Comparison of ENCODE assay signal across 8 cellular contexts in the genomic region with DNA sequence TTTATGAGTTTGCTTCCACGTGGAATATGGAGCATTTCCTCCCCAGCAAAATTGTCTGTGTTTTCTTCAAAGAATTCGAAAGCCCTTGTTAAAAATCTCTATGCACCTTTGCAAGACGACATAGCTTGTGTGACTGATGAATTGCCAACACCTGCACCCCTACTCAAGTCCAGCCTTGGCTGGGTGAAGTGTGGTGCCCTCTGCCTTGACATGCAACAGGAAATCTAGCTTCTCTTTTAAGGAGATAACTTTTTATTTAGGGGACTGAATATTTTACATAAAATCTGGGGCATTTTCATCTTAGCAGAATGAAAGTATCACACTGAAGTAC. TPM values are rescaled to one million over a fixed set of nuclear protein-coding genes. Genes with fewer than 3 reads are reported as not detected.
DNase-seq lines count a peak whose midpoint lies in the region; ATAC-seq and TF ChIP-seq lines count a peak whose summit lies in the region.

No MANE protein-coding gene starts in this region.

- no peaks in the 10 kb centered on the region for H3K9me3 ChIP-seq in colonic mucosa
- H3K9me3 ChIP-seq in muscle layer of duodenum (ENCODE audit: control insufficient read depth in 1 of 2, low read length in 2 of 2), result no peaks in the 10 kb centered on the region

- H3K9ac ChIP-seq in colonic mucosa (ENCODE audit: low read depth in 2 of 2, low read length in 2 of 2), result peak overlapping the region; percentile 73 to 90

- H3K36me3 ChIP-seq in colonic mucosa (no peaks in the 10 kb centered on the region), muscle layer of duodenum (ENCODE audit: control insufficient read depth in 1 of 2, insufficient read depth in 2 of 2, low read length in 2 of 2) (peaks cover 0 to 11% of the 10 kb centered on the region in 2 donors)

- no peaks in the 10 kb centered on the region for H3K4me1 ChIP-seq in colonic mucosa
- H3K4me1 ChIP-seq in muscle layer of duodenum (ENCODE audit: control insufficient read depth in 1 of 2, insufficient read depth in 2 of 2, low read length in 2 of 2), result peaks cover 3 to 19% of the 10 kb centered on the region in 2 donors

- peak overlapping the region; percentile 71 for H3K4me3 ChIP-seq in colonic mucosa
- H3K4me3 ChIP-seq in muscle layer of duodenum (ENCODE audit: low read depth in 1 of 2, low read length in 2 of 2), result peak overlapping the region; percentile 83 to 98

- H3K27ac ChIP-seq in colonic mucosa, result peak overlapping the region; percentile 79
- H3K27ac ChIP-seq in muscle layer of duodenum (ENCODE audit: low read length), result peak overlapping the region; percentile 98

- ATAC-seq in GM21786 (IDR thresholded peaks at IDR 0.05; ENCODE audit: unreplicated experiment) (no peak), HG03520 (IDR thresholded peaks at IDR 0.05; ENCODE audit: unreplicated experiment) (no peak), GM21717 (IDR thresholded peaks at IDR 0.05; ENCODE audit: unreplicated experiment) (no peak)

- intact Hi-C loops in colonic mucosa (cut with DNase I), result loop anchor here (10.0 kb wide), 1 partner anchor 73 kb away; no protein-coding TSS in a partner anchor

- DNase-seq in D341Med (ENCODE audit: low spot score) (peak; percentile 20), M059J (ENCODE audit: low read depth) (peak; percentile 21), colonic mucosa (no peak), NCI-H2196 (lab: John Stamatoyannopoulos, UW; ENCODE audit: unreplicated experiment) (no peak)

- H3K27me3 ChIP-seq in colonic mucosa (no peaks in the 10 kb centered on the region), muscle layer of duodenum (ENCODE audit: low read depth, low read length) (no peaks in the 10 kb centered on the region)

- TF ChIP-seq CTCF in colonic mucosa (IDR thresholded peaks at IDR 0.05), result no peak

RNA-seq across cellular contexts. Expression of a gene that starts 0.6 kb away (rescaled TPM):
- total RNA-seq in M059J (2014; rRNA removed; shearing (Covaris generic)), result 23.6 and 51.2 TPM in 2 replicates
- 10 to 100 TPM; 32.9 to 37.1 TPM for total RNA-seq in colonic mucosa

RNA-seq across cellular contexts. Expression of a gene that starts 1.4 kb away (rescaled TPM):
- total RNA-seq in M059J (2014; rRNA removed; shearing (Covaris generic)), result 10.3 and 12.4 TPM in 2 replicates
- 10 to 100 TPM; 33.5 to 54.4 TPM for total RNA-seq in colonic mucosa

Comparison
In these comparisons a context has a peak if more than half of its experiments do, and no peak if none do; other contexts are left out.
1. DNase-seq: peak in D341Med (single experiment) and M059J (single experiment); none in colonic mucosa (single experiment) and NCI-H2196 (single experiment).